ENCODE assay signal across 26 cellular contexts in genomic region chr15:79160211-79160610, GRCh38.
DNase-seq lines count a peak whose midpoint lies in the region; ATAC-seq and TF ChIP-seq lines count a peak whose summit lies in the region.
"Had no signal": no experiment of that assay in that cellular context is flagged by ENCODE, and none has a peak within 500 bp of the region (broad histone marks: within the 10 kb centered on the region; RNA-seq: fewer than 3 reads in every experiment).

No MANE protein-coding gene starts in this region.

- DNase-seq in ELR (ENCODE audit: low read depth) (peak; percentile 77), RKO (ENCODE audit: low spot score) (peak; percentile 2), fibroblast of the aortic adventitia (ENCODE audit: low read depth) (peak; percentile 6), omental fat pad (ENCODE audit: low spot score) (no peak), occipital lobe (lab: John Stamatoyannopoulos, UW) (no peak), caudate nucleus (lab: John Stamatoyannopoulos, UW) (no peak)
- DNase-seq: activated CD8-positive, alpha-beta T cell treated with anti-CD3 and anti-CD28 coated beads, Interleukin-2, amount 10 ng/mL, durations not matched to agents 7 days and 5 days; activated naive CD4-positive, alpha-beta T cell treated with anti-CD3 and anti-CD28 coated beads, Interleukin-2, amount 10 ng/mL, durations not matched to agents 7 days and 5 days; activated T-cell treated with anti-CD3 and anti-CD28 coated beads, Interleukin-2, amount 50 U/mL, for 24 hours; anterior cingulate cortex; CD4-positive, CD25-positive, alpha-beta regulatory T cell; DMS 273 treated with DMSO at 0.1 percent for 48 hours; effector CD8-positive, alpha-beta T cell; heart right ventricle; natural killer cell; NCI-H1092; stimulated activated CD4-positive, alpha-beta T cell treated with anti-CD3 and anti-CD28 coated beads, Interleukin-2, amount 100 ng/mL, for 24 hours; stimulated activated naive B cell treated with anti-CD40 and anti-IgM and Interleukin-4, amounts not matched to agents 10 μg/mL and 1 μg/mL and 100 μg/mL, for 72 hours; T-helper 9 cell; tibial artery had no signal

- no peak overlapping the region for H3K4me3 ChIP-seq in fibroblast of the aortic adventitia (ENCODE audit: low read depth, low read length)
- H3K4me3 ChIP-seq: GM12878, heart right ventricle, K562, skin epidermis, tibial artery had no signal

- TF ChIP-seq CTCF in fibroblast of the aortic adventitia (IDR thresholded peaks at IDR 0.05; ENCODE audit: insufficient read depth, low read length) (no peak), omental fat pad (IDR thresholded peaks at IDR 0.05) (no peak)

- ATAC-seq in omental fat pad (ENCODE audit: low FRiP score) (peak; percentile 54), GM19455 (IDR thresholded peaks at IDR 0.05; ENCODE audit: unreplicated experiment) (no peak), GM19452 (IDR thresholded peaks at IDR 0.05; ENCODE audit: unreplicated experiment) (no peak)
- ATAC-seq: activated CD8-positive, alpha-beta T cell treated with anti-CD3 and anti-CD28 coated beads, Interleukin-2, amount 10 ng/mL, durations not matched to agents 7 days and 5 days; GM12878; K562; natural killer cell; Panc1; stimulated activated naive B cell treated with anti-CD40 and anti-IgM and Interleukin-4, amounts not matched to agents 10 μg/mL and 1 μg/mL and 100 μg/mL, for 72 hours had no signal

- no peak overlapping the region for H3K27ac ChIP-seq in caudate nucleus (ENCODE audit: low read depth, low read length)
- H3K27ac ChIP-seq: heart right ventricle, skin epidermis, tibial artery had no signal

Comparison
In these comparisons a context has a peak if more than half of its experiments do, and no peak if none do; other contexts are left out.
1. DNase-seq: peak in ELR (single experiment), RKO (single experiment) and fibroblast of the aortic adventitia (single experiment); none in omental fat pad (single experiment), occipital lobe (single experiment) and caudate nucleus (0 of 61).